In the genomic region with DNA sequence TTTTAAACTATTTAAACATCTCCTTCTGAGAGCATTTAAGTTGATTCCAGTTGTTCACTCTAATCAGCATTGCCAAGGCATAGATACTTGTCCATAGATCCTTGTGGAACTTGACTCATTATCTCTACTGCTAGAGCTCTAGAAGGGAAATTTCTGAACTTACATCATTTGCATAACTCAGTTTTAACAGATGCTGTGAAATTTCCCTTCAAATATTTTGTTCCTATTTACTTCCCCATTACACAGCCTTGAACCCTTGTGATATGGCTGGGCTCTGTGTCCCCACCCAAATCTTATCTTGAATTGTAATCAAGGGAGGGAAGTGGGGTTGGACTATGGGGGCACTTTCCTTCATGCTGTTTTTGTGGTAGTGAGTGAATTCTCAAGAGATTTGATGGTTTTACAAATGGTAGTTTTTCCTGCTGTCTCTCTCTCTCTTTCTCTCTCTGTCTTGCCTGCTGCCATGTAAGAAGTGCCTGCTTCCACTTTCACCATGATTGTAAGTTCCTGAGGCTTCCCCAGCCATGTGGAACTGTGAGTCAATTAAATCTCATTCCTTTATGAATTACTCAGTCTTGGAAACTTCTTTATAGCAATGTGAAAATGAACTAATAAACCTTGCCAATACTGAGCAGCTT, we compare ENCODE assay signal across 20 cellular contexts.
"Had no signal": no experiment of that assay in that cellular context is flagged by ENCODE, and none has a peak within 500 bp of the region (broad histone marks: within the 10 kb centered on the region; RNA-seq: fewer than 3 reads in every experiment).

No MANE protein-coding gene starts in this region.

- H3K9me3 ChIP-seq: ascending aorta, upper lobe of right lung had no signal

- H3K27ac ChIP-seq: ascending aorta, brain microvascular endothelial cell, upper lobe of right lung had no signal

- ATAC-seq: activated CD4-positive, CD25-positive, alpha-beta regulatory T cell treated with anti-CD3 and anti-CD28 coated beads, Interleukin-2, amount 50 U/mL, for 24 hours; left ventricle myocardium superior; natural killer cell; sciatic nerve; upper lobe of right lung had no signal

- H3K4me3 ChIP-seq: ascending aorta, upper lobe of right lung had no signal

- H3K27me3 ChIP-seq: ascending aorta, brain microvascular endothelial cell had no signal

- H3K4me1 ChIP-seq: ascending aorta, upper lobe of right lung had no signal

- H3K36me3 ChIP-seq: ascending aorta, brain microvascular endothelial cell, upper lobe of right lung had no signal

- FAIRE-seq: frontal cortex, small intestine had no signal

- DNase-seq: activated CD4-positive, alpha-beta memory T cell treated with anti-CD3 and anti-CD28 coated beads, Interleukin-2, amount 10 ng/mL, durations not matched to agents 7 days and 5 days; activated CD4-positive, alpha-beta T cell treated with anti-CD3 and anti-CD28 coated beads, Interleukin-2, amount 10 ng/mL, durations not matched to agents 24 days and 14 days; activated gamma-delta T cell; activated naive CD4-positive, alpha-beta T cell treated with anti-CD3 and anti-CD28 coated beads, Interleukin-2, amount 50 U/mL, for 16 hours; activated T-cell treated with anti-CD3 and anti-CD28 coated beads for 4 hours; brain microvascular endothelial cell; caudate nucleus; effector CD8-positive, alpha-beta T cell; hippocampal formation; left ventricle myocardium superior; mammary epithelial cell; midbrain; natural killer cell; small intestine; stimulated activated naive CD4-positive, alpha-beta T cell treated with Interleukin-2 at 50 U/mL for 16 hours; upper lobe of right lung had no signal
